ENCODE assay signal across 9 cellular contexts in genomic region chr2:23381084-23381483, GRCh38. TPM values are rescaled to one million over a fixed set of nuclear protein-coding genes. Genes with fewer than 3 reads are reported as not detected.
DNase-seq lines count a peak whose midpoint lies in the region; ATAC-seq and TF ChIP-seq lines count a peak whose summit lies in the region.
"Had no signal": no experiment of that assay in that cellular context is flagged by ENCODE, and none has a peak within 500 bp of the region (broad histone marks: within the 10 kb centered on the region; RNA-seq: fewer than 3 reads in every experiment).

No MANE protein-coding gene starts in this region.

- no peaks in the 10 kb centered on the region for H3K4me1 ChIP-seq in right cardiac atrium (ENCODE audit: control insufficient read depth, insufficient read depth, low read length)
- peaks cover 0 to 14% of the 10 kb centered on the region in 2 donors for H3K4me1 ChIP-seq in adrenal gland (replicated peaks in 1 of 2)
- H3K4me1 ChIP-seq in H9 (ENCODE audit: insufficient read depth, low read length) = no peaks in the 10 kb centered on the region; the same call in 1 of the 2 replicates

- no peak overlapping the region for H3K4ac ChIP-seq in H9 (ENCODE audit: low read depth, low read length)

- no peak overlapping the region for H2BK20ac ChIP-seq in H9 (ENCODE audit: low read depth, low read length, poor library complexity, severe bottlenecking)

- no peak overlapping the region for H3K27ac Mint-ChIP-seq in H9

- DNase-seq in right cardiac atrium (peak; percentile 47 to 66 (median 65)), Right ventricle myocardium inferior (ENCODE audit: missing footprints) (no peak), NCI-H2171 (lab: John Stamatoyannopoulos, UW) (peak; percentile 66), adrenal gland (peak in 6 of 7 donors; percentile 70 to 86 (median 74)), myocyte (ENCODE audit: low read depth) (peak; percentile 72), H9 (no peak), NCI-H1930 (lab: John Stamatoyannopoulos, UW) (no peak)

- peak in 1 of 2 donors; percentile 60 for ATAC-seq in right cardiac atrium
- ATAC-seq in Right ventricle myocardium inferior = no peak
- no peak for ATAC-seq in GM21723 (IDR thresholded peaks at IDR 0.05; ENCODE audit: unreplicated experiment)

- H3K79me1 ChIP-seq in H9 (ENCODE audit: insufficient read depth, low read depth, low read length, poor library complexity, severe bottlenecking) = no peaks in the 10 kb centered on the region

- no peak overlapping the region for H3K4me3 ChIP-seq in right cardiac atrium (ENCODE audit: low read length)
- peak overlapping the region in 1 of 4 donors; percentile 43 for H3K4me3 ChIP-seq in adrenal gland
- H3K4me3 ChIP-seq: ascending aorta had no signal

- no peak overlapping the region for H4K5ac ChIP-seq in H9 (ENCODE audit: insufficient read length, low read depth, low read length)

- no peak overlapping the region for H4K91ac ChIP-seq in H9 (ENCODE audit: insufficient read length, low read depth, low read length)

- 42% methylated on average over 6 of the region's 6 CpGs for WGBS in right cardiac atrium
- 19 to 39% (median 31%) methylated on average over 6 of the region's 6 CpGs for WGBS in adrenal gland, 4 donors
- no CpG with 5 or more reads among the region's 6 CpGs for WGBS in H9 (ENCODE audit: extremely low coverage, insufficient read length, low lambda C conversion rate)

- H3K27ac ChIP-seq in right cardiac atrium (ENCODE audit: low read length) (no peak overlapping the region), adrenal gland (peak overlapping the region in 1 of 5 donors; percentile 71), H9 (ENCODE audit: insufficient read length, low read depth, low read length) (no peak overlapping the region)
- H3K27ac ChIP-seq: ascending aorta had no signal

- H3K9me3 Mint-ChIP-seq in H9 = no peaks in the 10 kb centered on the region

- no peak overlapping the region for H2BK15ac ChIP-seq in H9 (ENCODE audit: low read depth, low read length)

- intact Hi-C loops in right cardiac atrium (cut with DNase I) = no loop called here
- intact Hi-C loops in Right ventricle myocardium inferior (cut with DNase I) = loop anchor here (10.0 kb wide), 1 partner anchor 374 kb away; no protein-coding TSS in a partner anchor
- intact Hi-C loops in adrenal gland (cut with DNase I) = no loop called here

- H3K79me2 ChIP-seq in H9 (ENCODE audit: insufficient read depth, low read length) = no peaks in the 10 kb centered on the region

- no peak overlapping the region for H2BK5ac ChIP-seq in H9 (ENCODE audit: insufficient read length, low read length)

- H3K23ac ChIP-seq in H9 (ENCODE audit: insufficient read length, low read depth, low read length) = no peak overlapping the region

- TF ChIP-seq POLR2A in adrenal gland (IDR thresholded peaks at IDR 0.05) = no peak

- no peaks in the 10 kb centered on the region for H3K36me3 ChIP-seq in adrenal gland (replicated peaks in 1 of 2)
- H3K36me3 ChIP-seq: ascending aorta had no signal

- peaks cover 9 to 10% of the 10 kb centered on the region in 2 experiments for H3K4me1 Mint-ChIP-seq in H9

- no peak overlapping the region for H2BK12ac ChIP-seq in H9 (ENCODE audit: insufficient read length, low read depth, low read length)

- H3K18ac ChIP-seq in H9 (ENCODE audit: insufficient read length, low read depth, low read length) = no peak overlapping the region

- no peak overlapping the region for H2BK120ac ChIP-seq in H9 (ENCODE audit: low read depth, low read length, poor library complexity, severe bottlenecking)

- TF ChIP-seq CTCF in adrenal gland (IDR thresholded peaks at IDR 0.05) (no peak), H9 (conservative IDR thresholded peaks at IDR 0.05) (no peak)

- no peak overlapping the region for H3K9ac ChIP-seq in H9 (ENCODE audit: extremely low read depth, insufficient read length, low read length)

- peaks cover under 1% of the 10 kb centered on the region for H4K20me1 ChIP-seq in H9 (ENCODE audit: control insufficient read depth, insufficient read depth, insufficient read length)

- H4K8ac ChIP-seq in H9 (replicated peaks; ENCODE audit: insufficient read length, low read depth, low read length) = no peak overlapping the region

- no peak overlapping the region for H2AFZ ChIP-seq in H9 (ENCODE audit: low read length)

- H3K36me3 Mint-ChIP-seq in H9 (ENCODE audit: insufficient read depth in 1 of 3, low read depth in 3 of 3) = no peaks in the 10 kb centered on the region; a peak in 1 of 7 replicates

- H3T11ph ChIP-seq in H9 (ENCODE audit: low read length) = no peak overlapping the region

- H3K14ac ChIP-seq in H9 (ENCODE audit: insufficient read depth, low read length) = no peak overlapping the region

- no peak overlapping the region for H3K56ac ChIP-seq in H9 (ENCODE audit: insufficient read length, low read depth, low read length)

- peaks cover 6% of the 10 kb centered on the region for H3K23me2 ChIP-seq in H9 (ENCODE audit: insufficient read length, low read depth, low read length, poor library complexity, severe bottlenecking)

- H2AK5ac ChIP-seq in H9 (ENCODE audit: insufficient read length, low read length) = no peak overlapping the region

- H3K9me3 ChIP-seq in right cardiac atrium (ENCODE audit: control insufficient read depth, low read length) (no peaks in the 10 kb centered on the region), adrenal gland (replicated peaks in 1 of 3) (no peaks in the 10 kb centered on the region), H9 (ENCODE audit: control insufficient read depth, low read depth, low read length) (no peaks in the 10 kb centered on the region)
- H3K9me3 ChIP-seq: ascending aorta had no signal

- peaks cover 53% of the 10 kb centered on the region for H3K27me3 Mint-ChIP-seq in H9 (ENCODE audit: low read depth)

- H3K4me3 Mint-ChIP-seq in H9 = no peak overlapping the region

- H3K4me2 ChIP-seq in H9 (ENCODE audit: insufficient read depth, insufficient read length, low read length) = no peak overlapping the region

- H3K27me3 ChIP-seq in right cardiac atrium (ENCODE audit: control insufficient read depth, insufficient read depth) = no peaks in the 10 kb centered on the region
- no peaks in the 10 kb centered on the region for H3K27me3 ChIP-seq in adrenal gland
- peaks cover 4% of the 10 kb centered on the region; the same call in 1 of the 2 replicates for H3K27me3 ChIP-seq in H9 (ENCODE audit: insufficient read depth, low read length)
- H3K27me3 ChIP-seq: ascending aorta had no signal

RNA-seq across cellular contexts. Expression of gene KLHL29, which starts 3.9 kb away (rescaled TPM):
- total RNA-seq in right cardiac atrium = 1 to 10 TPM; 1.9 to 4.0 (median 2.1) TPM
- polyA plus RNA-seq in right cardiac atrium = 1.7 TPM
- 0.54 TPM for total RNA-seq in Right ventricle myocardium inferior
- total RNA-seq in adrenal gland = 10 to 100 TPM; 14.1 to 24.5 (median 18.0) TPM
- 10 to 100 TPM in 1 of 3 donors, 1 to 10 TPM in 2; 8.5 to 10.9 (median 8.8) TPM for polyA plus RNA-seq in adrenal gland
- 3.6 and 8.2 TPM in 2 replicates for total RNA-seq in myocyte
- polyA plus RNA-seq in myocyte (2012) = 9.9 TPM
- 2.1 and 2.4 TPM in 2 replicates for total RNA-seq in H9 (2021)

Comparison
In these comparisons a context has a peak if more than half of its experiments do, and no peak if none do; other contexts are left out.
1. DNase-seq: peak in right cardiac atrium (3 of 3), NCI-H2171 (single experiment), adrenal gland (6 of 7) and myocyte (single experiment); none in Right ventricle myocardium inferior (single experiment), H9 (single experiment) and NCI-H1930 (0 of 2).